Comparison of ENCODE assay signal across 23 cellular contexts in the genomic region with DNA sequence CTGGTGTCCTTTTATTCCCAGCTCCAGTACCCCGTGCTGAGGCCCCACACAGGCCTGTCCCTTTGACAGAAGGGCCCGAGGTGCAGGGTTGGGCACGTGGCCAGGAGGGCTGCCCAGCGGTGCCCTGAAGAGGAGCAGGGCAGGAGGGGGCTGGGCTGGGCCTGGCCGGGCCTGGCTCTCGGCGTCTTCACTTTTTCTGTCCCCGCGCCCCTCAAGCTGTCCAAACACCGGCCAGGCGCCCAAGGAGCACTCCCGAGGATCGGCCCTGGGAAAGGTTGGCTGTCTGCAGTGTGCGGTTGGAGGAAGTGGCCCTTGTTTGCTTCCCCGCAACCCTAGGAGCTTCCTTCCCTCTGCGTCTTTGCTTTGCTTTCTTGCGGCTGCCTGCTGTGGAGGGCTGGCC.
"Had no signal": no experiment of that assay in that cellular context is flagged by ENCODE, and none has a peak within 500 bp of the region (broad histone marks: within the 10 kb centered on the region; RNA-seq: fewer than 3 reads in every experiment).

No MANE protein-coding gene starts in this region.

- H3K4me1 Mint-ChIP-seq: memory B cell; stimulated activated effector memory CD8-positive, alpha-beta T cell treated with anti-CD3 and anti-CD28 coated beads, Interleukin-12 subunit alpha, Interleukin-12 subunit beta, amount 100 ng/mL, for 72 hours had no signal

- H3K27ac Mint-ChIP-seq: effector memory CD8-positive, alpha-beta T cell; memory B cell; natural killer cell; stimulated activated effector memory CD8-positive, alpha-beta T cell treated with anti-CD3 and anti-CD28 coated beads, Interleukin-12 subunit alpha, Interleukin-12 subunit beta, amount 100 ng/mL, for 72 hours had no signal

- H3K4me1 ChIP-seq: gastrocnemius medialis, psoas muscle, sigmoid colon, stomach, testis, tibial artery, upper lobe of left lung, vagina had no signal

- H3K27me3 ChIP-seq: testis, upper lobe of left lung, vagina had no signal

- DNase-seq: dermis blood vessel endothelial cell; effector memory CD8-positive, alpha-beta T cell; foreskin fibroblast; gastrocnemius medialis; head of caudate nucleus; kidney; natural killer cell; psoas muscle; right cardiac atrium; sigmoid colon; stimulated activated CD4-positive, alpha-beta T cell treated with anti-CD3 and anti-CD28 coated beads, Interleukin-2, amount 100 ng/mL, for 24 hours; stimulated activated CD4-positive, alpha-beta T cell treated with anti-CD3 and anti-CD28 coated beads, Interleukin-4, amount 100 ng/mL, for 24 hours; stimulated activated naive CD4-positive, alpha-beta T cell treated with Interleukin-2 at 50 U/mL for 16 hours; stomach; testis; tibial artery had no signal

- H3K9me3 ChIP-seq: gastrocnemius medialis, psoas muscle, sigmoid colon, stomach, testis, tibial artery, upper lobe of left lung, vagina had no signal

- H3K4me3 Mint-ChIP-seq: effector memory CD8-positive, alpha-beta T cell; memory B cell; natural killer cell; stimulated activated effector memory CD8-positive, alpha-beta T cell treated with anti-CD3 and anti-CD28 coated beads, Interleukin-12 subunit alpha, Interleukin-12 subunit beta, amount 100 ng/mL, for 72 hours had no signal

- H3K36me3 ChIP-seq: gastrocnemius medialis, sigmoid colon, stomach, tibial artery, upper lobe of left lung, vagina had no signal

- H3K27ac ChIP-seq: coronary artery, gastrocnemius medialis, psoas muscle, sigmoid colon, stomach, testis, tibial artery, upper lobe of left lung, vagina had no signal

- ATAC-seq: effector memory CD8-positive, alpha-beta T cell; gastrocnemius medialis; left lobe of liver; natural killer cell; psoas muscle; right cardiac atrium; stimulated activated effector memory CD8-positive, alpha-beta T cell treated with anti-CD3 and anti-CD28 coated beads, Interleukin-12 subunit alpha, Interleukin-12 subunit beta, amount 100 ng/mL, for 72 hours had no signal

- H3K36me3 Mint-ChIP-seq: memory B cell; natural killer cell; stimulated activated effector memory CD8-positive, alpha-beta T cell treated with anti-CD3 and anti-CD28 coated beads, Interleukin-12 subunit alpha, Interleukin-12 subunit beta, amount 100 ng/mL, for 72 hours had no signal

- H3K4me3 ChIP-seq: coronary artery, gastrocnemius medialis, lung, psoas muscle, sigmoid colon, stomach, testis, tibial artery, upper lobe of left lung, vagina had no signal

- H3K9me3 Mint-ChIP-seq: effector memory CD8-positive, alpha-beta T cell; memory B cell; natural killer cell; stimulated activated effector memory CD8-positive, alpha-beta T cell treated with anti-CD3 and anti-CD28 coated beads, Interleukin-12 subunit alpha, Interleukin-12 subunit beta, amount 100 ng/mL, for 72 hours had no signal
